31 cellular contexts compared by ENCODE assay signal in the genomic region with DNA sequence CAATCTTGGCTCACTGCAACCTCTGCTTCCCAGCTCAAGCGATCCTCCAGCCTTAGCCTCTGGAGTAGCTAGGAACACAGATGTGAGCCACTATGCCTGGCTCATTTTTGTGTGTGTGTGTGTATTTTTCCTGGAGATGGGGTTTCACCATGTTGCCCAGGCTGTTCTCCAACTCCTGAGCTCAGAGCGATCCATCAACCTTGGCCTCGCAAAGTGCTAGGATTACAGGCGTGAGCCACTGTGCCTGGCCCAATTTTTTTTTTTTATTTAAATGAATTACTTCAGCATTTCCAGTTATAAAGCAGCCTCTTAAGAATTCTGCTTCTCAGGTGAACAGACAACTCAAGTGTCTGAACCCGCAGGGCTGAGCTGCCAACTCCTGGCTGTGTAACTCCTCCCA. TPM values are rescaled to one million over a fixed set of nuclear protein-coding genes. Genes with fewer than 3 reads are reported as not detected.
"Had no signal": no experiment of that assay in that cellular context is flagged by ENCODE, and none has a peak within 500 bp of the region (broad histone marks: within the 10 kb centered on the region; RNA-seq: fewer than 3 reads in every experiment).

No MANE protein-coding gene starts in this region.

- H3K36me3 ChIP-seq: gastroesophageal sphincter, pancreas, prostate gland, sigmoid colon, WERI-Rb-1 had no signal

- H3K9me3 Mint-ChIP-seq: activated CD4-positive, alpha-beta memory T cell treated with anti-CD3 and anti-CD28 coated beads for 36 hours; activated CD4-positive, alpha-beta T cell treated with anti-CD3 and anti-CD28 coated beads, Interleukin-2, amount 10 ng/mL, durations not matched to agents 24 days and 14 days; activated naive CD4-positive, alpha-beta T cell treated with anti-CD3 and anti-CD28 coated beads, Interleukin-2, amount 10 ng/mL, durations not matched to agents 7 days and 5 days; activated naive CD8-positive, alpha-beta T cell treated with anti-CD3 and anti-CD28 coated beads, Interleukin-2, amount 10 ng/mL, durations not matched to agents 7 days and 5 days; activated T-cell treated with anti-CD3 and anti-CD28 coated beads, Interleukin-2, amount 50 U/mL, for 24 hours; naive B cell; stimulated activated memory B cell treated with anti-CD40 and anti-IgM and Interleukin-4, amounts not matched to agents 10 μg/mL and 1 μg/mL and 100 μg/mL, for 72 hours; stimulated activated naive CD8-positive, alpha-beta T cell treated with anti-CD3 and anti-CD28 coated beads, Interleukin-15, amount 100 ng/mL, for 72 hours; T-helper 1 cell treated with Interleukin-12 subunit alpha and Interleukin-12 subunit beta and Interleukin-4 antibody, amounts not matched to agents 30 μg/mL and 1 μg/mL, for 36 hours had no signal

- H3K4me3 Mint-ChIP-seq: activated CD4-positive, alpha-beta memory T cell treated with anti-CD3 and anti-CD28 coated beads for 36 hours; activated CD4-positive, alpha-beta T cell treated with anti-CD3 and anti-CD28 coated beads, Interleukin-2, amount 10 ng/mL, durations not matched to agents 24 days and 14 days; activated naive CD4-positive, alpha-beta T cell treated with anti-CD3 and anti-CD28 coated beads, Interleukin-2, amount 10 ng/mL, durations not matched to agents 7 days and 5 days; activated naive CD8-positive, alpha-beta T cell treated with anti-CD3 and anti-CD28 coated beads, Interleukin-2, amount 10 ng/mL, durations not matched to agents 7 days and 5 days; activated T-cell treated with anti-CD3 and anti-CD28 coated beads, Interleukin-2, amount 50 U/mL, for 24 hours; immature natural killer cell; naive B cell; stimulated activated memory B cell treated with anti-CD40 and anti-IgM and Interleukin-4, amounts not matched to agents 10 μg/mL and 1 μg/mL and 100 μg/mL, for 72 hours; stimulated activated naive CD8-positive, alpha-beta T cell treated with anti-CD3 and anti-CD28 coated beads, Interleukin-15, amount 100 ng/mL, for 72 hours; T-helper 1 cell treated with Interleukin-12 subunit alpha and Interleukin-12 subunit beta and Interleukin-4 antibody, amounts not matched to agents 30 μg/mL and 1 μg/mL, for 36 hours had no signal

- ATAC-seq: gastroesophageal sphincter; left colon; pancreas; stimulated activated memory B cell treated with anti-CD40 and anti-IgM and Interleukin-4, amounts not matched to agents 10 μg/mL and 1 μg/mL and 100 μg/mL, for 72 hours; stimulated activated naive CD8-positive, alpha-beta T cell treated with anti-CD3 and anti-CD28 coated beads, Interleukin-15, amount 100 ng/mL, for 72 hours had no signal

- DNase-seq: activated CD4-positive, alpha-beta memory T cell treated with anti-CD3 and anti-CD28 coated beads for 36 hours; activated CD4-positive, alpha-beta T cell treated with anti-CD3 and anti-CD28 coated beads, Interleukin-2, amount 10 ng/mL, durations not matched to agents 24 days and 14 days; activated CD4-positive, CD25-positive, alpha-beta regulatory T cell treated with anti-CD3 and anti-CD28 coated beads, Interleukin-2, amount 50 U/mL, for 72 hours; activated CD8-positive, alpha-beta memory T cell treated with anti-CD3 and anti-CD28 coated beads, Interleukin-2, amount 50 U/mL, for 4 hours; activated gamma-delta T cell; activated naive CD4-positive, alpha-beta T cell treated with anti-CD3 and anti-CD28 coated beads, Interleukin-2, amount 10 ng/mL, durations not matched to agents 7 days and 5 days; activated naive CD8-positive, alpha-beta T cell treated with anti-CD3 and anti-CD28 coated beads, Interleukin-2, amount 10 ng/mL, durations not matched to agents 7 days and 5 days; activated T-cell treated with anti-CD3 and anti-CD28 coated beads, Interleukin-2, amount 50 U/mL, for 24 hours; amygdala; central memory CD4-positive, alpha-beta T cell; hypothalamus; immature natural killer cell; kidney; left colon; mammary epithelial cell; naive B cell; pancreas; sigmoid colon; small intestine; stimulated activated CD4-positive, alpha-beta T cell treated with anti-CD3 and anti-CD28 coated beads, Interleukin-1b, Interleukin-23, amount 100 ng/mL, for 48 hours; stimulated activated CD4-positive, alpha-beta T cell treated with anti-CD3 and anti-CD28 coated beads, Interleukin-4, amount 100 ng/mL, for 4 hours; stimulated activated CD8-positive, alpha-beta memory T cell treated with anti-CD3 and anti-CD28 coated beads, Interleukin-4, amount 100 ng/mL, for 48 hours; stimulated activated naive CD8-positive, alpha-beta T cell treated with anti-CD3 and anti-CD28 coated beads, Interleukin-15, amount 100 ng/mL, for 72 hours; substantia nigra; T-helper 9 cell; WERI-Rb-1 had no signal

- H3K27ac ChIP-seq: gastroesophageal sphincter, pancreas, prostate gland, sigmoid colon, WERI-Rb-1 had no signal

- H3K27ac Mint-ChIP-seq: activated CD4-positive, alpha-beta memory T cell treated with anti-CD3 and anti-CD28 coated beads for 36 hours; activated CD4-positive, alpha-beta T cell treated with anti-CD3 and anti-CD28 coated beads, Interleukin-2, amount 10 ng/mL, durations not matched to agents 24 days and 14 days; activated naive CD4-positive, alpha-beta T cell treated with anti-CD3 and anti-CD28 coated beads, Interleukin-2, amount 10 ng/mL, durations not matched to agents 7 days and 5 days; activated naive CD8-positive, alpha-beta T cell treated with anti-CD3 and anti-CD28 coated beads, Interleukin-2, amount 10 ng/mL, durations not matched to agents 7 days and 5 days; activated T-cell treated with anti-CD3 and anti-CD28 coated beads, Interleukin-2, amount 50 U/mL, for 24 hours; immature natural killer cell; naive B cell; stimulated activated memory B cell treated with anti-CD40 and anti-IgM and Interleukin-4, amounts not matched to agents 10 μg/mL and 1 μg/mL and 100 μg/mL, for 72 hours; stimulated activated naive CD8-positive, alpha-beta T cell treated with anti-CD3 and anti-CD28 coated beads, Interleukin-15, amount 100 ng/mL, for 72 hours; T-helper 1 cell treated with Interleukin-12 subunit alpha and Interleukin-12 subunit beta and Interleukin-4 antibody, amounts not matched to agents 30 μg/mL and 1 μg/mL, for 36 hours had no signal

- H3K4me3 ChIP-seq: gastroesophageal sphincter, pancreas, prostate gland, sigmoid colon had no signal

- H3K4me1 ChIP-seq: gastroesophageal sphincter, prostate gland, sigmoid colon had no signal

- H3K36me3 Mint-ChIP-seq: activated CD4-positive, alpha-beta memory T cell treated with anti-CD3 and anti-CD28 coated beads for 36 hours; activated naive CD4-positive, alpha-beta T cell treated with anti-CD3 and anti-CD28 coated beads, Interleukin-2, amount 10 ng/mL, durations not matched to agents 7 days and 5 days; activated naive CD8-positive, alpha-beta T cell treated with anti-CD3 and anti-CD28 coated beads, Interleukin-2, amount 10 ng/mL, durations not matched to agents 7 days and 5 days; immature natural killer cell; naive B cell; stimulated activated memory B cell treated with anti-CD40 and anti-IgM and Interleukin-4, amounts not matched to agents 10 μg/mL and 1 μg/mL and 100 μg/mL, for 72 hours had no signal

- H3K9me3 ChIP-seq: gastroesophageal sphincter, pancreas, prostate gland, sigmoid colon had no signal

- H3K27me3 ChIP-seq: gastroesophageal sphincter, pancreas, sigmoid colon had no signal

- H3K4me1 Mint-ChIP-seq: activated CD4-positive, alpha-beta T cell treated with anti-CD3 and anti-CD28 coated beads, Interleukin-2, amount 10 ng/mL, durations not matched to agents 24 days and 14 days; activated naive CD4-positive, alpha-beta T cell treated with anti-CD3 and anti-CD28 coated beads, Interleukin-2, amount 10 ng/mL, durations not matched to agents 7 days and 5 days; activated naive CD8-positive, alpha-beta T cell treated with anti-CD3 and anti-CD28 coated beads, Interleukin-2, amount 10 ng/mL, durations not matched to agents 7 days and 5 days; immature natural killer cell; naive B cell; stimulated activated memory B cell treated with anti-CD40 and anti-IgM and Interleukin-4, amounts not matched to agents 10 μg/mL and 1 μg/mL and 100 μg/mL, for 72 hours; stimulated activated naive CD8-positive, alpha-beta T cell treated with anti-CD3 and anti-CD28 coated beads, Interleukin-15, amount 100 ng/mL, for 72 hours had no signal

RNA-seq across cellular contexts. Expression of a gene that starts 20.1 kb away (rescaled TPM):
- total RNA-seq: activated CD4-positive, alpha-beta memory T cell treated with anti-CD3 and anti-CD28 coated beads for 36 hours; activated CD4-positive, alpha-beta T cell treated with anti-CD3 and anti-CD28 coated beads, Interleukin-2, amount 10 ng/mL, durations not matched to agents 24 days and 14 days; activated CD8-positive, alpha-beta memory T cell treated with anti-CD3 and anti-CD28 coated beads for 36 hours had no signal
